In genomic region chr16:24974859-24975258, GRCh38 we compare ENCODE assay signal across 21 cellular contexts. TPM values are rescaled to one million over a fixed set of nuclear protein-coding genes. Genes with fewer than 3 reads are reported as not detected.
DNase-seq lines count a peak whose midpoint lies in the region; ATAC-seq and TF ChIP-seq lines count a peak whose summit lies in the region.
"Had no signal": no experiment of that assay in that cellular context is flagged by ENCODE, and none has a peak within 500 bp of the region (broad histone marks: within the 10 kb centered on the region; RNA-seq: fewer than 3 reads in every experiment).

No MANE protein-coding gene starts in this region.

- peak overlapping the region; percentile 4 for H3K27ac Mint-ChIP-seq in activated CD4-positive, alpha-beta T cell treated with anti-CD3 and anti-CD28 coated beads, Interleukin-2, amount 10 ng/mL, durations not matched to agents 7 days and 5 days
- no peak overlapping the region for H3K27ac Mint-ChIP-seq in activated CD4-positive, alpha-beta T cell treated with anti-CD3 and anti-CD28 coated beads, Interleukin-2, amount 10 ng/mL, durations not matched to agents 24 days and 14 days
- H3K27ac Mint-ChIP-seq in CD8-positive, alpha-beta memory T cell, result peak overlapping the region in 6 of 8 donors; percentile 1 to 86 (median 36)
- H3K27ac Mint-ChIP-seq in activated naive CD8-positive, alpha-beta T cell treated with anti-CD3 and anti-CD28 coated beads for 36 hours, result peak overlapping the region; percentile 49
- H3K27ac Mint-ChIP-seq in nephron progenitor cell, result peak overlapping the region; percentile 60

- CTCF ChIA-PET in activated CD4-positive, alpha-beta T cell treated with anti-CD3 and anti-CD28 coated beads, Interleukin-2, amount 10 ng/mL, durations not matched to agents 7 days and 5 days (lab: Charles Lee), result interaction anchor here (0.8 kb wide), 1 partner anchor 67 kb away, joined by 3 read pairs; no protein-coding TSS in a partner anchor
- CTCF ChIA-PET in CD8-positive, alpha-beta memory T cell (lab: Charles Lee), result no interaction called here

- H3K27me3 Mint-ChIP-seq in activated CD4-positive, alpha-beta T cell treated with anti-CD3 and anti-CD28 coated beads, Interleukin-2, amount 10 ng/mL, durations not matched to agents 7 days and 5 days, result no peaks in the 10 kb centered on the region
- H3K27me3 Mint-ChIP-seq in activated CD4-positive, alpha-beta T cell treated with anti-CD3 and anti-CD28 coated beads, Interleukin-2, amount 10 ng/mL, durations not matched to agents 24 days and 14 days, result no peaks in the 10 kb centered on the region
- no peaks in the 10 kb centered on the region for H3K27me3 Mint-ChIP-seq in CD8-positive, alpha-beta memory T cell
- H3K27me3 Mint-ChIP-seq in activated naive CD8-positive, alpha-beta T cell treated with anti-CD3 and anti-CD28 coated beads for 36 hours, result no peaks in the 10 kb centered on the region
- no peaks in the 10 kb centered on the region for H3K27me3 Mint-ChIP-seq in nephron progenitor cell (ENCODE audit: low read depth, poor library complexity)

- peaks cover 13% of the 10 kb centered on the region for H3K4me1 ChIP-seq in CD8-positive, alpha-beta memory T cell (ENCODE audit: insufficient read depth, low read length)

- H3K9me3 Mint-ChIP-seq in activated CD4-positive, alpha-beta T cell treated with anti-CD3 and anti-CD28 coated beads, Interleukin-2, amount 10 ng/mL, durations not matched to agents 7 days and 5 days, result no peaks in the 10 kb centered on the region
- no peaks in the 10 kb centered on the region for H3K9me3 Mint-ChIP-seq in activated CD4-positive, alpha-beta T cell treated with anti-CD3 and anti-CD28 coated beads, Interleukin-2, amount 10 ng/mL, durations not matched to agents 24 days and 14 days
- H3K9me3 Mint-ChIP-seq in CD8-positive, alpha-beta memory T cell, result no peaks in the 10 kb centered on the region
- no peaks in the 10 kb centered on the region for H3K9me3 Mint-ChIP-seq in activated naive CD8-positive, alpha-beta T cell treated with anti-CD3 and anti-CD28 coated beads for 36 hours
- H3K9me3 Mint-ChIP-seq in nephron progenitor cell, result no peaks in the 10 kb centered on the region
- H3K9me3 Mint-ChIP-seq: T-helper 1 cell treated with Interleukin-12 subunit alpha and Interleukin-12 subunit beta and Interleukin-4 antibody, amounts not matched to agents 30 μg/mL and 1 μg/mL, for 36 hours had no signal

- H3K9me3 ChIP-seq in CD8-positive, alpha-beta memory T cell (ENCODE audit: low read length), result no peaks in the 10 kb centered on the region
- H3K9me3 ChIP-seq: SJCRH30, stomach, uterus had no signal

- intact Hi-C loops in activated CD4-positive, alpha-beta T cell treated with anti-CD3 and anti-CD28 coated beads, Interleukin-2, amount 10 ng/mL, durations not matched to agents 24 days and 14 days (cut with micrococcal nuclease), result no loop called here

- no peak for DNase-seq in activated CD4-positive, alpha-beta T cell treated with anti-CD3 and anti-CD28 coated beads, Interleukin-2, amount 10 ng/mL, durations not matched to agents 7 days and 5 days
- DNase-seq in activated CD4-positive, alpha-beta T cell treated with anti-CD3 and anti-CD28 coated beads, Interleukin-2, amount 10 ng/mL, durations not matched to agents 24 days and 14 days, result no peak
- no peak for DNase-seq in CD8-positive, alpha-beta memory T cell
- no peak for DNase-seq in activated naive CD8-positive, alpha-beta T cell treated with anti-CD3 and anti-CD28 coated beads for 36 hours
- DNase-seq in nephron progenitor cell (no peak), NCI-H1105 (lab: John Stamatoyannopoulos, UW) (no peak), occipital lobe (lab: John Stamatoyannopoulos, UW) (no peak)
- DNase-seq: 8988T, C1 segment of cervical spinal cord, H7, NCI-H1436 treated with DMSO at 0.1 percent for 48 hours, NCI-H2171 treated with DMSO at 0.1 percent for 48 hours, NCI-H748 treated with DMSO at 0.1 percent for 48 hours, SJCRH30, stomach, uterus, WERI-Rb-1 had no signal

- ATAC-seq in GM18517 (IDR thresholded peaks at IDR 0.05; ENCODE audit: unreplicated experiment), result no peak
- ATAC-seq: sciatic nerve had no signal

- peaks cover 19% of the 10 kb centered on the region for H3K36me3 ChIP-seq in CD8-positive, alpha-beta memory T cell (ENCODE audit: insufficient read depth, low read length)
- H3K36me3 ChIP-seq: uterus had no signal

- H3K36me3 Mint-ChIP-seq in activated CD4-positive, alpha-beta T cell treated with anti-CD3 and anti-CD28 coated beads, Interleukin-2, amount 10 ng/mL, durations not matched to agents 7 days and 5 days (ENCODE audit: low read depth), result peaks cover 57% of the 10 kb centered on the region
- H3K36me3 Mint-ChIP-seq in activated CD4-positive, alpha-beta T cell treated with anti-CD3 and anti-CD28 coated beads, Interleukin-2, amount 10 ng/mL, durations not matched to agents 24 days and 14 days (ENCODE audit: low read depth), result peaks cover 38% of the 10 kb centered on the region
- H3K36me3 Mint-ChIP-seq in CD8-positive, alpha-beta memory T cell, result peaks cover 24 to 70% (median 26%) of the 10 kb centered on the region in 3 donors
- peaks cover 40% of the 10 kb centered on the region for H3K36me3 Mint-ChIP-seq in activated naive CD8-positive, alpha-beta T cell treated with anti-CD3 and anti-CD28 coated beads for 36 hours
- peaks cover 44% of the 10 kb centered on the region for H3K36me3 Mint-ChIP-seq in nephron progenitor cell (ENCODE audit: low read depth)

- no peak overlapping the region for H3K4me3 ChIP-seq in CD8-positive, alpha-beta memory T cell (ENCODE audit: low read length)
- H3K4me3 ChIP-seq: PC-9, SJCRH30, stomach, uterus had no signal

- POLR2A ChIA-PET in activated CD4-positive, alpha-beta T cell treated with anti-CD3 and anti-CD28 coated beads, Interleukin-2, amount 10 ng/mL, durations not matched to agents 7 days and 5 days (lab: Charles Lee), result no interaction called here
- POLR2A ChIA-PET in CD8-positive, alpha-beta memory T cell (lab: Charles Lee), result interaction anchor here (0.7 kb wide), 1 partner anchor 422 kb away, joined by 3 read pairs; no protein-coding TSS in a partner anchor

- H3K27ac ChIP-seq in CD8-positive, alpha-beta memory T cell (ENCODE audit: low read depth, low read length), result no peak overlapping the region
- H3K27ac ChIP-seq: PC-9, SJCRH30, uterus, WERI-Rb-1 had no signal

- H3K4me1 Mint-ChIP-seq in activated CD4-positive, alpha-beta T cell treated with anti-CD3 and anti-CD28 coated beads, Interleukin-2, amount 10 ng/mL, durations not matched to agents 7 days and 5 days, result peaks cover 38% of the 10 kb centered on the region
- peaks cover 30% of the 10 kb centered on the region for H3K4me1 Mint-ChIP-seq in activated CD4-positive, alpha-beta T cell treated with anti-CD3 and anti-CD28 coated beads, Interleukin-2, amount 10 ng/mL, durations not matched to agents 24 days and 14 days
- peaks cover 41 to 65% (median 46%) of the 10 kb centered on the region in 3 donors for H3K4me1 Mint-ChIP-seq in CD8-positive, alpha-beta memory T cell
- peaks cover 37% of the 10 kb centered on the region for H3K4me1 Mint-ChIP-seq in activated naive CD8-positive, alpha-beta T cell treated with anti-CD3 and anti-CD28 coated beads for 36 hours
- H3K4me1 Mint-ChIP-seq in nephron progenitor cell, result peaks cover 8% of the 10 kb centered on the region

- no peak overlapping the region for H3K4me3 Mint-ChIP-seq in activated CD4-positive, alpha-beta T cell treated with anti-CD3 and anti-CD28 coated beads, Interleukin-2, amount 10 ng/mL, durations not matched to agents 7 days and 5 days
- H3K4me3 Mint-ChIP-seq in activated CD4-positive, alpha-beta T cell treated with anti-CD3 and anti-CD28 coated beads, Interleukin-2, amount 10 ng/mL, durations not matched to agents 24 days and 14 days, result no peak overlapping the region
- no peak overlapping the region for H3K4me3 Mint-ChIP-seq in CD8-positive, alpha-beta memory T cell
- H3K4me3 Mint-ChIP-seq in activated naive CD8-positive, alpha-beta T cell treated with anti-CD3 and anti-CD28 coated beads for 36 hours, result no peak overlapping the region
- H3K4me3 Mint-ChIP-seq in nephron progenitor cell, result no peak overlapping the region
- H3K4me3 Mint-ChIP-seq: T-helper 1 cell treated with Interleukin-12 subunit alpha and Interleukin-12 subunit beta and Interleukin-4 antibody, amounts not matched to agents 30 μg/mL and 1 μg/mL, for 36 hours had no signal

- no peaks in the 10 kb centered on the region for H3K27me3 ChIP-seq in CD8-positive, alpha-beta memory T cell (ENCODE audit: insufficient read depth, low read length, poor library complexity, severe bottlenecking)
- H3K27me3 ChIP-seq: SJCRH30, stomach, uterus had no signal

- no peak for TF ChIP-seq CTCF in nephron progenitor cell (IDR thresholded peaks at IDR 0.05)

RNA-seq across cellular contexts. Expression of gene ARHGAP17, which starts 40.3 kb away (rescaled TPM):
- total RNA-seq in activated CD4-positive, alpha-beta T cell treated with anti-CD3 and anti-CD28 coated beads, Interleukin-2, amount 10 ng/mL, durations not matched to agents 7 days and 5 days, result 10 to 100 TPM; 72.4 to 73.2 TPM
- total RNA-seq in activated CD4-positive, alpha-beta T cell treated with anti-CD3 and anti-CD28 coated beads, Interleukin-2, amount 10 ng/mL, durations not matched to agents 24 days and 14 days, result 74.0 and 74.9 TPM in 2 replicates
- 10 to 100 TPM; 52.6 to 58.5 TPM for total RNA-seq in CD8-positive, alpha-beta memory T cell
- 41.7 TPM for polyA plus RNA-seq in CD8-positive, alpha-beta memory T cell
- 10 to 100 TPM; 72.5 to 79.3 TPM for total RNA-seq in activated naive CD8-positive, alpha-beta T cell treated with anti-CD3 and anti-CD28 coated beads for 36 hours
- total RNA-seq in occipital lobe, result 22.3 TPM
